8 cellular contexts compared by ENCODE assay signal in the genomic region with DNA sequence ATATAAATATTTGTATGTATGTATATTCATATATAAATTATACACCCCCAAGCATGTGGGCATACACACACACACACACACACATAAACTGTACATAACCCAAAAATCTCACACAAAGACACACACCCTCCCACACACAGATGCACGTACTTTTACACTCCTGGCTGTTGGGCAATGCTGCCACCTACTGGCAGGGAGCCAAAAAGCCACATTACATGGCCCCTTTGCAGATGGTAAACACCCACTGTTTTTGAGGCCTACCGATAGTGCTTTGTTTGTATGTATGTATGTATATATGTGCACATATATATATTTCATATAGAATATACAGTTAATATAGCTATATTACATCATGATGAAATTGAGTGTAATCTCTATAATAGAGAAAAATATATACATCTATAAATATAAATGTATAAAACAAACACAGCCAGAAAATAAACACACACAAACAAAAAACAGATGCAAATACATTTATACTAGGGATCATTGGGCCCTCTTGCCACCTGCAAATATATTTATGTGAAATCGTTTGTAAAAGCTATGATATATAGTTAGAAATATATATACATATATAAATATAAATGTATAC.
DNase-seq lines count a peak whose midpoint lies in the region; ATAC-seq and TF ChIP-seq lines count a peak whose summit lies in the region.

No MANE protein-coding gene starts in this region.

- intact Hi-C loops in dorsolateral prefrontal cortex (cut with DNase I): loop anchor here in 1 of 2 donors (10.0 kb wide), 1 partner anchor 884 kb away; no protein-coding TSS in a partner anchor

- TF ChIP-seq CTCF in C4-2B (conservative IDR thresholded peaks at IDR 0.05) (peak; percentile 93), dorsolateral prefrontal cortex (IDR thresholded peaks at IDR 0.05 in 54 of 56, conservative IDR thresholded peaks at IDR 0.05 in 2 of 56; ENCODE audit: low read depth in 1 of 56, partially characterized antibody in 56 of 56) (peak; percentile 43 to 78 (median 64))

- DNase-seq in GM19238 (ENCODE audit: insufficient read length, low spot score) (peak; percentile 19), NCI-H510A (lab: John Stamatoyannopoulos, UW) (peak; percentile 22), dorsolateral prefrontal cortex (peak; percentile 48 to 88 (median 76)), lung microvascular endothelial cell (ENCODE audit: low read depth in 2 of 2) (peak; percentile 80 to 86)
- DNase-seq in activated CD4-positive, alpha-beta T cell treated with anti-CD3 and anti-CD28 coated beads, Interleukin-2, amount 50 U/mL, for 24 hours (ENCODE audit: low read depth in 1 of 2, low spot score in 1 of 2): peak; percentile 70 to 81
- peak; percentile 58 for DNase-seq in stimulated activated CD8-positive, alpha-beta memory T cell treated with anti-CD3 and anti-CD28 coated beads, Interleukin-15, amount 100 ng/mL, for 24 hours (ENCODE audit: low read depth)

- H3K27me3 ChIP-seq in dorsolateral prefrontal cortex: no peaks in the 10 kb centered on the region

- no peak overlapping the region for H3K27ac ChIP-seq in C4-2B
- no peak overlapping the region for H3K27ac ChIP-seq in dorsolateral prefrontal cortex

- ATAC-seq in HG03354 (IDR thresholded peaks at IDR 0.05; ENCODE audit: poor library complexity, severe bottlenecking, unreplicated experiment): peak; percentile 90

- no peak overlapping the region for H3K4me3 ChIP-seq in dorsolateral prefrontal cortex

Comparison
In these comparisons a context has a peak if more than half of its experiments do, and no peak if none do; other contexts are left out.
1. DNase-seq: peak in every context shown above with its lines; median percentile 83 in lung microvascular endothelial cell; 76 in activated CD4-positive, alpha-beta T cell treated with anti-CD3 and anti-CD28 coated beads, Interleukin-2, amount 50 U/mL, for 24 hours; 76 in dorsolateral prefrontal cortex; 58 in stimulated activated CD8-positive, alpha-beta memory T cell treated with anti-CD3 and anti-CD28 coated beads, Interleukin-15, amount 100 ng/mL, for 24 hours; 22 in NCI-H510A; 19 in GM19238.